Comparison of ENCODE assay signal across 19 cellular contexts in genomic region chr6:140854363-140854762, GRCh38.
"Had no signal": no experiment of that assay in that cellular context is flagged by ENCODE, and none has a peak within 500 bp of the region (broad histone marks: within the 10 kb centered on the region; RNA-seq: fewer than 3 reads in every experiment).

No MANE protein-coding gene starts in this region.

- H3K36me3 ChIP-seq: lower lobe of right lung, prostate gland, right atrium auricular region, thoracic aorta had no signal

- H3K27me3 ChIP-seq: right atrium auricular region had no signal

- H3K4me3 ChIP-seq: coronary artery, lower lobe of right lung, prostate gland, right atrium auricular region, thoracic aorta had no signal

- H3K9me3 ChIP-seq: lower lobe of right lung, prostate gland, right atrium auricular region, thoracic aorta had no signal

- DNase-seq: activated CD4-positive, alpha-beta T cell treated with anti-CD3 and anti-CD28 coated beads for 48 hours; activated CD4-positive, CD25-positive, alpha-beta regulatory T cell; activated CD8-positive, alpha-beta T cell treated with anti-CD3 and anti-CD28 coated beads, Interleukin-2, amount 10 ng/mL, durations not matched to agents 7 days and 5 days; activated naive CD4-positive, alpha-beta T cell treated with anti-CD3 and anti-CD28 coated beads for 36 hours; activated T-cell treated with anti-CD3 and anti-CD28 coated beads, Interleukin-2, amount 50 U/mL, for 24 hours; anterior cingulate cortex; islet precursor cell; left colon; lower lobe of right lung; midbrain; small intestine; stimulated activated CD4-positive, alpha-beta T cell treated with anti-CD3 and anti-CD28 coated beads, Interleukin-4, amount 100 ng/mL, for 1 hour; T-helper 1 cell; T-helper 9 cell had no signal

- H3K27ac ChIP-seq: coronary artery, lower lobe of right lung, prostate gland had no signal

- ATAC-seq: activated CD8-positive, alpha-beta T cell treated with anti-CD3 and anti-CD28 coated beads, Interleukin-2, amount 10 ng/mL, durations not matched to agents 7 days and 5 days; left colon; lower lobe of right lung; stimulated activated effector memory CD8-positive, alpha-beta T cell treated with anti-CD3 and anti-CD28 coated beads, Interleukin-12 subunit alpha, Interleukin-12 subunit beta, amount 100 ng/mL, for 72 hours had no signal

- H3K4me1 ChIP-seq: prostate gland had no signal
